9 cellular contexts compared by ENCODE assay signal in genomic region chr6:150622941-150623874, GRCh38. TPM values are rescaled to one million over a fixed set of nuclear protein-coding genes. Genes with fewer than 3 reads are reported as not detected.
A peak's percentile ranks its signal among the peaks of the same experiment; 100 is the strongest.
DNase-seq lines count a peak whose midpoint lies in the region; ATAC-seq, FAIRE-seq and TF ChIP-seq lines count a peak whose summit lies in the region.
"Had no signal": no experiment of that assay in that cellular context is flagged by ENCODE, and none has a peak within 500 bp of the region (broad histone marks: within the 10 kb centered on the region; RNA-seq: fewer than 3 reads in every experiment).

No MANE protein-coding gene starts in this region.

- no peaks in the 10 kb centered on the region for H3K9me3 Mint-ChIP-seq in activated T-helper 17 cell treated with anti-CD3 and anti-CD28 coated beads, Interleukin-2, amount 50 U/mL, for 72 hours

- no peak for FAIRE-seq in H54 (lab: Jason Lieb, UNC)
- FAIRE-seq: pancreas had no signal

- no peaks in the 10 kb centered on the region for H3K36me3 Mint-ChIP-seq in activated T-helper 17 cell treated with anti-CD3 and anti-CD28 coated beads, Interleukin-2, amount 50 U/mL, for 72 hours (ENCODE audit: low read depth)

- H3K4me3 ChIP-seq in Jurkat, Clone E6-1 (ENCODE audit: low read length), result no peak overlapping the region
- H3K4me3 ChIP-seq: pancreas had no signal

- peaks cover 7% of the 10 kb centered on the region for H3K4me1 Mint-ChIP-seq in activated T-helper 17 cell treated with anti-CD3 and anti-CD28 coated beads, Interleukin-2, amount 50 U/mL, for 72 hours

- no peak for TF ChIP-seq POLR2A in H54 (IDR thresholded peaks at IDR 0.05; ENCODE audit: low read depth, low read length)

- TF ChIP-seq CTCF in omental fat pad (IDR thresholded peaks at IDR 0.05), result no peak

- ATAC-seq in GM18519 (IDR thresholded peaks at IDR 0.05; ENCODE audit: low FRiP score, unreplicated experiment) (peak; percentile 98), GM21529 (IDR thresholded peaks at IDR 0.05; ENCODE audit: unreplicated experiment) (peak; percentile 99), SK-N-SH treated with all-trans-retinoic acid at 6 μM for 48 hours (no peak), omental fat pad (ENCODE audit: low FRiP score) (no peak)
- ATAC-seq in activated T-helper 17 cell treated with anti-CD3 and anti-CD28 coated beads, Interleukin-2, amount 50 U/mL, for 72 hours (replicated peaks), result peak; percentile 92

- no peak overlapping the region for H3K27ac Mint-ChIP-seq in activated T-helper 17 cell treated with anti-CD3 and anti-CD28 coated beads, Interleukin-2, amount 50 U/mL, for 72 hours

- H3K27me3 Mint-ChIP-seq in activated T-helper 17 cell treated with anti-CD3 and anti-CD28 coated beads, Interleukin-2, amount 50 U/mL, for 72 hours, result no peaks in the 10 kb centered on the region

- peak overlapping the region; percentile 14 for H3K4me3 Mint-ChIP-seq in activated T-helper 17 cell treated with anti-CD3 and anti-CD28 coated beads, Interleukin-2, amount 50 U/mL, for 72 hours

- peak; percentile 90 for DNase-seq in Jurkat, Clone E6-1 (ENCODE audit: low read depth, low spot score)
- no peak for DNase-seq in NCI-H1694 (lab: John Stamatoyannopoulos, UW)
- no peak for DNase-seq in H54 (ENCODE audit: insufficient read length, low spot score)
- DNase-seq in omental fat pad (ENCODE audit: low spot score), result no peak
- DNase-seq: pancreas had no signal

TF ChIP-seq in SK-N-SH treated with all-trans-retinoic acid at 6 μM for 48 hours, 23 proteins besides CTCF, POLR2A, EP300 and RAD21:
- no peak for TF ChIP-seq TOX (CRISPR knock-in tag; IDR thresholded peaks at IDR 0.05; ENCODE audit: borderline replicate concordance)
- no peak for TF ChIP-seq ZNF70 (CRISPR knock-in tag; IDR thresholded peaks at IDR 0.05)
- no peak for TF ChIP-seq BACH2 (CRISPR knock-in tag; IDR thresholded peaks at IDR 0.05; ENCODE audit: borderline replicate concordance)
- TF ChIP-seq, protein P1, sequence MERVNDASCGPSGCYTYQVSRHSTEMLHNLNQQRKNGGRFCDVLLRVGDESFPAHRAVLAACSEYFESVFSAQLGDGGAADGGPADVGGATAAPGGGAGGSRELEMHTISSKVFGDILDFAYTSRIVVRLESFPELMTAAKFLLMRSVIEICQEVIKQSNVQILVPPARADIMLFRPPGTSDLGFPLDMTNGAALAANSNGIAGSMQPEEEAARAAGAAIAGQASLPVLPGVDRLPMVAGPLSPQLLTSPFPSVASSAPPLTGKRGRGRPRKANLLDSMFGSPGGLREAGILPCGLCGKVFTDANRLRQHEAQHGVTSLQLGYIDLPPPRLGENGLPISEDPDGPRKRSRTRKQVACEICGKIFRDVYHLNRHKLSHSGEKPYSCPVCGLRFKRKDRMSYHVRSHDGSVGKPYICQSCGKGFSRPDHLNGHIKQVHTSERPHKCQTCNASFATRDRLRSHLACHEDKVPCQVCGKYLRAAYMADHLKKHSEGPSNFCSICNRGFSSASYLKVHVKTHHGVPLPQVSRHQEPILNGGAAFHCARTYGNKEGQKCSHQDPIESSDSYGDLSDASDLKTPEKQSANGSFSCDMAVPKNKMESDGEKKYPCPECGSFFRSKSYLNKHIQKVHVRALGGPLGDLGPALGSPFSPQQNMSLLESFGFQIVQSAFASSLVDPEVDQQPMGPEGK (CRISPR knock-in tag; IDR thresholded peaks at IDR 0.05; ENCODE audit: borderline replicate concordance), result no peak
- TF ChIP-seq TCF4 (CRISPR knock-in tag; IDR thresholded peaks at IDR 0.05; ENCODE audit: borderline replicate concordance), result no peak
- no peak for TF ChIP-seq ESRRG (CRISPR knock-in tag; IDR thresholded peaks at IDR 0.05)
- TF ChIP-seq GLIS3 (CRISPR knock-in tag; IDR thresholded peaks at IDR 0.05), result no peak
- no peak for TF ChIP-seq RARB (CRISPR knock-in tag; IDR thresholded peaks at IDR 0.05)
- TF ChIP-seq ZC3H10 (CRISPR knock-in tag; IDR thresholded peaks at IDR 0.05), result no peak
- no peak for TF ChIP-seq PPARA (CRISPR knock-in tag; IDR thresholded peaks at IDR 0.05; ENCODE audit: borderline replicate concordance)
- no peak for TF ChIP-seq ISL1 (CRISPR knock-in tag; IDR thresholded peaks at IDR 0.05)
- no peak for TF ChIP-seq ZNF8 (CRISPR knock-in tag; IDR thresholded peaks at IDR 0.05)
- TF ChIP-seq OSR1 (CRISPR knock-in tag; IDR thresholded peaks at IDR 0.05), result no peak
- TF ChIP-seq, protein P2, sequence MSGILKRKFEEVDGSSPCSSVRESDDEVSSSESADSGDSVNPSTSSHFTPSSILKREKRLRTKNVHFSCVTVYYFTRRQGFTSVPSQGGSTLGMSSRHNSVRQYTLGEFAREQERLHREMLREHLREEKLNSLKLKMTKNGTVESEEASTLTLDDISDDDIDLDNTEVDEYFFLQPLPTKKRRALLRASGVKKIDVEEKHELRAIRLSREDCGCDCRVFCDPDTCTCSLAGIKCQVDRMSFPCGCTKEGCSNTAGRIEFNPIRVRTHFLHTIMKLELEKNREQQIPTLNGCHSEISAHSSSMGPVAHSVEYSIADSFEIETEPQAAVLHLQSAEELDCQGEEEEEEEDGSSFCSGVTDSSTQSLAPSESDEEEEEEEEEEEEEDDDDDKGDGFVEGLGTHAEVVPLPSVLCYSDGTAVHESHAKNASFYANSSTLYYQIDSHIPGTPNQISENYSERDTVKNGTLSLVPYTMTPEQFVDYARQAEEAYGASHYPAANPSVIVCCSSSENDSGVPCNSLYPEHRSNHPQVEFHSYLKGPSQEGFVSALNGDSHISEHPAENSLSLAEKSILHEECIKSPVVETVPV (CRISPR knock-in tag; IDR thresholded peaks at IDR 0.05), result no peak
- no peak for TF ChIP-seq CSDC2 (CRISPR knock-in tag; IDR thresholded peaks at IDR 0.05)
- no peak for TF ChIP-seq TSHZ2 (CRISPR knock-in tag; IDR thresholded peaks at IDR 0.05)
- TF ChIP-seq ZNF565 (CRISPR knock-in tag; conservative IDR thresholded peaks at IDR 0.05; ENCODE audit: low read depth), result no peak
- no peak for TF ChIP-seq ZFP30 (CRISPR knock-in tag; IDR thresholded peaks at IDR 0.05)
- no peak for TF ChIP-seq POU6F1 (CRISPR knock-in tag; IDR thresholded peaks at IDR 0.05; ENCODE audit: borderline replicate concordance, low read depth)
- no peak for TF ChIP-seq SNAI2 (CRISPR knock-in tag; IDR thresholded peaks at IDR 0.05)
TF ChIP-seq in SK-N-SH treated with all-trans-retinoic acid at 6 μM for 48 hours: peak in this region for 0.

RNA-seq across cellular contexts. Expression of gene PLEKHG1, which starts 23.5 kb away (rescaled TPM):
- 0.21 TPM for polyA plus RNA-seq in Jurkat, Clone E6-1 (2012; ENCODE audit: insufficient read depth, insufficient read length)
- 1 to 10 TPM; 2.5 to 7.8 TPM for total RNA-seq in activated T-helper 17 cell treated with anti-CD3 and anti-CD28 coated beads, Interleukin-2, amount 50 U/mL, for 72 hours
- total RNA-seq in omental fat pad, result 10 to 100 TPM; 21.6 to 99.8 (median 49.1) TPM

Comparison
In these comparisons a context has a peak if more than half of its experiments do, and no peak if none do; other contexts are left out.
1. ATAC-seq: peak in GM18519 (single experiment), GM21529 (single experiment) and activated T-helper 17 cell treated with anti-CD3 and anti-CD28 coated beads, Interleukin-2, amount 50 U/mL, for 72 hours (single experiment); none in SK-N-SH treated with all-trans-retinoic acid at 6 μM for 48 hours (single experiment) and omental fat pad (single experiment).